Comparison of ENCODE assay signal across 8 cellular contexts in genomic region chr6:13485303-13485702, GRCh38. TPM values are rescaled to one million over a fixed set of nuclear protein-coding genes. Genes with fewer than 3 reads are reported as not detected.
A peak's percentile ranks its signal among the peaks of the same experiment; 100 is the strongest.
DNase-seq lines count a peak whose midpoint lies in the region; ATAC-seq, FAIRE-seq and TF ChIP-seq lines count a peak whose summit lies in the region.

No MANE protein-coding gene starts in this region.

- H3K27ac ChIP-seq in GM12878 (ENCODE audit: control insufficient read depth, insufficient read depth) (peak overlapping the region; percentile 62), lung (ENCODE audit: low read depth in 1 of 2, low read length in 1 of 2) (peak overlapping the region in 1 of 2 donors; percentile 17), upper lobe of left lung (peak overlapping the region in 3 of 4 donors; percentile 86 to 91 (median 89)), aorta (ENCODE audit: low read depth in 1 of 2, low read length in 2 of 2) (no peak overlapping the region)

- H3K9me3 ChIP-seq in GM12878 (replicated peaks; ENCODE audit: control insufficient read depth, insufficient read depth, low read length) = no peaks in the 10 kb centered on the region
- H3K9me3 ChIP-seq in lung (ENCODE audit: control insufficient read depth in 2 of 2, insufficient read depth in 1 of 2, low read length in 1 of 2) = no peaks in the 10 kb centered on the region
- H3K9me3 ChIP-seq in upper lobe of left lung = no peaks in the 10 kb centered on the region
- H3K9me3 ChIP-seq in aorta (ENCODE audit: control insufficient read depth, low read length) = no peaks in the 10 kb centered on the region

- H3K4me3 ChIP-seq in GM12878 (peak overlapping the region; percentile 100), lung (peak overlapping the region; percentile 16), upper lobe of left lung (peak overlapping the region; percentile 76 to 100 (median 92)), aorta (ENCODE audit: low read length in 2 of 2) (peak overlapping the region in 1 of 2 donors; percentile 50)

- TF ChIP-seq POLR2A in GM12878 (IDR thresholded peaks at IDR 0.05; ENCODE audit: low read depth, low read length) = no peak
- TF ChIP-seq POLR2A in upper lobe of left lung (IDR thresholded peaks at IDR 0.05) = no peak

- H3K4me1 ChIP-seq in GM12878 (ENCODE audit: control insufficient read depth, insufficient read depth, low read length) (peaks cover 27% of the 10 kb centered on the region), lung (ENCODE audit: control insufficient read depth in 2 of 2, insufficient read depth in 2 of 2, low read length in 2 of 2) (peaks cover 16% of the 10 kb centered on the region in 2 donors), upper lobe of left lung (peaks cover 21 to 40% (median 27%) of the 10 kb centered on the region in 4 donors), aorta (ENCODE audit: control insufficient read depth in 1 of 2, insufficient read depth in 2 of 2, low read length in 2 of 2) (no peaks in the 10 kb centered on the region)

- H3K36me3 ChIP-seq in GM12878 (ENCODE audit: control insufficient read depth in 2 of 2, insufficient read depth in 2 of 2, low read length in 1 of 2) (peaks cover 0 to 1% of the 10 kb centered on the region in 2 experiments; a peak in 2 of 4 replicates), lung (ENCODE audit: control insufficient read depth in 2 of 2, insufficient read depth in 2 of 2, low read length in 2 of 2) (peaks cover 0 to 1% of the 10 kb centered on the region in 2 donors), upper lobe of left lung (no peaks in the 10 kb centered on the region), aorta (ENCODE audit: control insufficient read depth in 1 of 2, insufficient read depth in 2 of 2, low read length in 1 of 2) (no peaks in the 10 kb centered on the region)

- no peak for DNase-seq in activated naive CD4-positive, alpha-beta T cell treated with anti-CD3 and anti-CD28 coated beads, Interleukin-2, amount 10 ng/mL, durations not matched to agents 7 days and 5 days
- DNase-seq in activated naive CD4-positive, alpha-beta T cell treated with Interleukin-2 at 50 U/mL for 16 hours = no peak
- DNase-seq in GM12878 (ENCODE audit: low read depth, low spot score) (no peak), lung (ENCODE audit: low spot score) (no peak), upper lobe of left lung (no peak), cerebellar cortex (ENCODE audit: low spot score) (no peak), aorta (no peak)

- peaks cover 59% of the 10 kb centered on the region for H3K4me1 Mint-ChIP-seq in activated naive CD4-positive, alpha-beta T cell treated with anti-CD3 and anti-CD28 coated beads, Interleukin-2, amount 10 ng/mL, durations not matched to agents 7 days and 5 days

- SMC1A ChIA-PET in GM12878 (lab: Charles Lee; ENCODE audit: uncharacterized antibody, unreplicated experiment) = interaction anchor here (0.8 to 10.5 kb wide), 23 partner anchors 10 to 225 kb away, joined by 3 to 181 read pairs (median 10); partner anchors contain the start of genes SIRT5 and TBC1D7

- H4K20me1 ChIP-seq in GM12878 (ENCODE audit: control insufficient read depth, insufficient read depth) = no peaks in the 10 kb centered on the region

- H3K27ac Mint-ChIP-seq in activated naive CD4-positive, alpha-beta T cell treated with anti-CD3 and anti-CD28 coated beads, Interleukin-2, amount 10 ng/mL, durations not matched to agents 7 days and 5 days = no peak overlapping the region

- TF ChIP-seq CTCF in GM12878 (IDR thresholded peaks at IDR 0.05 in 2 of 3, conservative IDR thresholded peaks at IDR 0.05 in 1 of 3; ENCODE audit: control insufficient read depth in 2 of 3, extremely low read depth in 1 of 3, insufficient read depth in 1 of 3, low read depth in 3 of 3, low read length in 3 of 3) (no peak), lung (IDR thresholded peaks at IDR 0.05; ENCODE audit: control extremely low read depth, extremely low read depth) (no peak), upper lobe of left lung (IDR thresholded peaks at IDR 0.05) (no peak)

- no peak for TF ChIP-seq RAD21 in GM12878 (IDR thresholded peaks at IDR 0.05; ENCODE audit: insufficient read depth, low read depth, low read length)

- no TSS peak for BruUV-seq in GM12878 (replicated peaks; lab: Mats Ljungman, UMichigan)

- no peaks in the 10 kb centered on the region for H3K9me3 Mint-ChIP-seq in activated naive CD4-positive, alpha-beta T cell treated with anti-CD3 and anti-CD28 coated beads, Interleukin-2, amount 10 ng/mL, durations not matched to agents 7 days and 5 days

- H3K79me2 ChIP-seq in GM12878 (ENCODE audit: control insufficient read depth, insufficient read depth, low read length) = peaks cover 62% of the 10 kb centered on the region

- WGBS in GM12878 (ENCODE audit: insufficient coverage, insufficient replicate concordance, low lambda C conversion rate, missing lambda C conversion rate) = 69% methylated on average over 4 of the region's 4 CpGs
- WGBS in lung, 2 donors = 52 to 83% methylated on average over 4 of the region's 4 CpGs
- WGBS in upper lobe of left lung, 2 donors = 51% methylated on average over 4 of the region's 4 CpGs
- 83 to 85% methylated on average over 4 of the region's 4 CpGs for WGBS in aorta, 2 donors

- POLR2A ChIA-PET in GM12878 (lab: Charles Lee) = interaction anchor here (0.9 to 5.5 kb wide), 14 partner anchors 11 to 211 kb away, joined by 3 to 68 read pairs (median 4); no protein-coding TSS in a partner anchor

- H2AFZ ChIP-seq in GM12878 (ENCODE audit: control insufficient read depth, low read depth, low read length) = no peak overlapping the region

- TF ChIP-seq EP300 in GM12878 (IDR thresholded peaks at IDR 0.05; ENCODE audit: borderline replicate concordance in 1 of 2, control insufficient read depth in 1 of 2, low read depth in 2 of 2, low read length in 2 of 2) (no peak), upper lobe of left lung (IDR thresholded peaks at IDR 0.05) (no peak)

- no peak for FAIRE-seq in GM12878 (lab: Jason Lieb, UNC)

- in situ Hi-C loops in GM12878 (cut with MboI) = no loop called here

- intact Hi-C loops in GM12878 (cut with micrococcal nuclease; ENCODE audit: unreplicated experiment) = loop anchor here (2.0 to 5.0 kb wide), 2 partner anchors 103 to 148 kb away; no protein-coding TSS in a partner anchor
- intact Hi-C loops in aorta (cut with DNase I) = loop anchor here (5.0 kb wide), 2 partner anchors 58 to 73 kb away; no protein-coding TSS in a partner anchor

- peak overlapping the region; percentile 82 for H3K4me3 Mint-ChIP-seq in activated naive CD4-positive, alpha-beta T cell treated with anti-CD3 and anti-CD28 coated beads, Interleukin-2, amount 10 ng/mL, durations not matched to agents 7 days and 5 days

- peaks cover 3% of the 10 kb centered on the region for H3K36me3 Mint-ChIP-seq in activated naive CD4-positive, alpha-beta T cell treated with anti-CD3 and anti-CD28 coated beads, Interleukin-2, amount 10 ng/mL, durations not matched to agents 7 days and 5 days

- peak overlapping the region; percentile 85 for H3K4me2 ChIP-seq in GM12878 (ENCODE audit: control insufficient read depth, insufficient read depth)

- ATAC-seq in GM12878 = no peak
- no peak for ATAC-seq in lung (ENCODE audit: insufficient read depth, low FRiP score)
- ATAC-seq in upper lobe of left lung (ENCODE audit: low FRiP score in 2 of 2) = no peak
- no peak for ATAC-seq in GM18909 (IDR thresholded peaks at IDR 0.05; ENCODE audit: poor library complexity, unreplicated experiment)
- no peak for ATAC-seq in aorta (ENCODE audit: low FRiP score)

- RAD21 ChIA-PET in GM12878 (lab: Charles Lee; ENCODE audit: unreplicated experiment) = interaction anchor here (0.9 to 11.8 kb wide), 17 partner anchors 11 to 148 kb away, joined by 3 to 193 read pairs (median 10); partner anchors contain the start of gene SIRT5

- H3K27me3 ChIP-seq in GM12878 (replicated peaks in 1 of 2; ENCODE audit: control insufficient read depth in 2 of 2, insufficient read depth in 2 of 2, low read length in 1 of 2) = no peaks in the 10 kb centered on the region
- H3K27me3 ChIP-seq in lung (ENCODE audit: control insufficient read depth, insufficient read depth) = no peaks in the 10 kb centered on the region
- no peaks in the 10 kb centered on the region for H3K27me3 ChIP-seq in upper lobe of left lung
- H3K27me3 ChIP-seq in aorta (ENCODE audit: control insufficient read depth in 1 of 2, insufficient read depth in 2 of 2, low read length in 1 of 2) = no peaks in the 10 kb centered on the region

- peak overlapping the region; percentile 82 for H3K9ac ChIP-seq in GM12878 (ENCODE audit: control insufficient read depth, insufficient read depth, low read length)

- peaks cover 42% of the 10 kb centered on the region for H3K27me3 Mint-ChIP-seq in activated naive CD4-positive, alpha-beta T cell treated with anti-CD3 and anti-CD28 coated beads, Interleukin-2, amount 10 ng/mL, durations not matched to agents 7 days and 5 days

- CTCF ChIA-PET in activated naive CD4-positive, alpha-beta T cell treated with anti-CD3 and anti-CD28 coated beads, Interleukin-2, amount 10 ng/mL, durations not matched to agents 7 days and 5 days (lab: Charles Lee) = interaction anchor here (0.7 to 1.2 kb wide), 2 partner anchors 28 to 148 kb away, joined by 3 read pairs; no protein-coding TSS in a partner anchor
- CTCF ChIA-PET in GM12878 (lab: Yijun Ruan, JAX) = interaction anchor here (0.7 to 5.5 kb wide), 16 partner anchors 15 to 227 kb away, joined by 3 to 44 read pairs (median 8); partner anchors contain the start of gene SIRT5

TF ChIP-seq in GM12878, 131 proteins besides CTCF, POLR2A, EP300 and RAD21 (continues in another document):
- TF ChIP-seq STAT1 (conservative IDR thresholded peaks at IDR 0.05) (no peak), ATF7 (IDR thresholded peaks at IDR 0.05; ENCODE audit: low read depth) (no peak), IKZF2 (IDR thresholded peaks at IDR 0.05) (no peak)

RNA-seq across cellular contexts. Expression of gene GFOD1, which starts 2.1 kb away (rescaled TPM):
- 121 and 123 TPM in 2 replicates for total RNA-seq in GM12878 (2013; cell fraction: nucleolus; rRNA removed)
- 16.3 and 16.8 TPM in 2 replicates for total RNA-seq in GM12878 (2014; rRNA removed)
- total RNA-seq in GM12878 (2014; rRNA removed; fragmentation: Illumina TruSeq; extraction: Trizol) = 14.6 and 15.1 TPM in 2 replicates
- total RNA-seq in GM12878 (2021) = 18.0 and 20.6 TPM in 2 replicates
- 5.7 TPM for polyA plus RNA-seq in GM12878 (2011; ENCODE audit: low read depth)
- polyA plus RNA-seq in GM12878 (2011; rRNA removed) = 40.1 and 41.4 TPM in 2 replicates
- polyA plus RNA-seq in GM12878 (2011; cell fraction: cytosol; rRNA removed) = 32.8 and 36.8 TPM in 2 replicates
- 40.6 and 41.7 TPM in 2 replicates for polyA plus RNA-seq in GM12878 (2011; cell fraction: nucleus; rRNA removed)
- 8.8 and 11.5 TPM in 2 replicates for polyA plus RNA-seq in GM12878 (2012)
- 9.8 and 10.2 TPM in 2 replicates for polyA plus RNA-seq in GM12878 (2014; fragmentation: Illumina TruSeq; extraction: Trizol)
- polyA plus RNA-seq in GM12878 (2014; fragmentation: Nextera tagmentation; extraction: Ambion mirVana) = 1 to 10 TPM; 6.5 to 7.9 TPM
- polyA plus RNA-seq in GM12878 (2014; rRNA removed) = 14.8 and 16.1 TPM in 2 replicates
- polyA plus RNA-seq in GM12878 (2016; fragmentation: Nextera tagmentation; extraction: Ambion mirVana) = 10 to 100 TPM; 16.9 to 22.8 TPM
- polyA minus RNA-seq in GM12878 (2011; rRNA and poly(A)+ RNA removed) = 70.4 and 77.3 TPM in 2 replicates
- 22.9 and 27.3 TPM in 2 replicates for polyA minus RNA-seq in GM12878 (2011; cell fraction: cytosol; rRNA and poly(A)+ RNA removed)
- polyA minus RNA-seq in GM12878 (2011; cell fraction: nucleus; rRNA and poly(A)+ RNA removed) = 48.8 and 86.5 TPM in 2 replicates
- 10 to 100 TPM; 10.2 to 22.8 TPM for total RNA-seq in lung
- polyA plus RNA-seq in lung = 1 to 10 TPM; 4.0 to 5.6 TPM
- 10 to 100 TPM; 22.8 to 37.7 (median 25.8) TPM for total RNA-seq in upper lobe of left lung
- 10 to 100 TPM; 16.0 to 17.3 TPM for total RNA-seq in aorta
- 1 to 10 TPM; 1.6 to 2.5 TPM for polyA plus RNA-seq in aorta

Comparison
In these comparisons a context has a peak if more than half of its experiments do, and no peak if none do; other contexts are left out.
1. H3K27ac ChIP-seq: peak in GM12878 (single experiment) and upper lobe of left lung (3 of 4); none in aorta (0 of 2).